13 cellular contexts compared by ENCODE assay signal in the genomic region with DNA sequence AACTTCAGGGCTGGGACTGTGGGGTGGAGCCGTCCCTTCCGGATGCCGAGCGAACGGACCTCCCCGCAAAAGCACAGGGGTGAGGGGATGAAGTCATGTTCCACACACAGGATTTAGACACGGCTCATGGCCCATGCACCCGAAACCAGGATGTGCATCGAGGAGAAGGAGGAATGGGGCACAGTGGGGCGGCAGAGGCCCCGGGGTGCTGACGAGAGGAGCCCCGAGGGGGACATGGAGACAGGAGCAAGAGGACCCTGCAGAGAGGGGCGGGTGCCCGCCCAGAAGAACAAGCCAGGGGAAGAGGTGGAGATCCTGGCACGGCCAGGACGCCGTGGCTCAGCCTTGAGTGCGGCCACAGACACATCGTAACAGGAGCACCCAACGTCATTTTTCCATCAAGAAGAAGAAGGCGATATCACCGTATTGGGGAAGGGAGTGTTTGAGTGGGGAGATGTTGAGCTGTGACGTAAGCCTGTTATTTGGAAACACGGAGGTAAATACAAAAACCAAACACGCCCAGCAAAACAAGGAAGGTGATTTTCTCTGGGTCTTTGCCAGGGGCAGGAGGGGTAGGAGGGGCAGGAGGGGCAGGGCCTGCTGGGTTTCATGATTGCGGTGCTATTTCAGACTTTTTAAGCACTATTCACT. TPM values are rescaled to one million over a fixed set of nuclear protein-coding genes. Genes with fewer than 3 reads are reported as not detected.
A peak's percentile ranks its signal among the peaks of the same experiment; 100 is the strongest.
DNase-seq lines count a peak whose midpoint lies in the region; ATAC-seq and TF ChIP-seq lines count a peak whose summit lies in the region.
"Had no signal": no experiment of that assay in that cellular context is flagged by ENCODE, and none has a peak within 500 bp of the region (broad histone marks: within the 10 kb centered on the region; RNA-seq: fewer than 3 reads in every experiment).

No MANE protein-coding gene starts in this region.

- H3K27ac ChIP-seq in stomach: peak overlapping the region; percentile 74 to 82 (median 78)
- H3K27ac ChIP-seq: brain microvascular endothelial cell had no signal

- no peak for TF ChIP-seq CTCF in stomach (IDR thresholded peaks at IDR 0.05)

- ATAC-seq in GM21825 (IDR thresholded peaks at IDR 0.05; ENCODE audit: unreplicated experiment): no peak
- ATAC-seq in HG03280 (IDR thresholded peaks at IDR 0.05; ENCODE audit: unreplicated experiment): no peak
- ATAC-seq in GM18511 (IDR thresholded peaks at IDR 0.05; ENCODE audit: unreplicated experiment): no peak
- ATAC-seq: stimulated activated naive CD8-positive, alpha-beta T cell treated with anti-CD3 and anti-CD28 coated beads, Interleukin-15, Interleukin-2, amounts not matched to agents 100 U/mL and 50 U/mL, for 24 hours had no signal

- TF ChIP-seq POLR2A in stomach (IDR thresholded peaks at IDR 0.05): no peak

- H3K4me3 ChIP-seq in stomach: peak overlapping the region in 1 of 4 donors; percentile 25

- H3K27me3 ChIP-seq in stomach: peaks cover 0 to 3% (median 0%) of the 10 kb centered on the region in 3 donors
- H3K27me3 ChIP-seq: brain microvascular endothelial cell had no signal

- TF ChIP-seq EP300 in stomach (IDR thresholded peaks at IDR 0.05): no peak

- peaks cover 0 to 30% (median 11%) of the 10 kb centered on the region in 4 donors for H3K9me3 ChIP-seq in stomach

- peaks cover 9 to 36% (median 20%) of the 10 kb centered on the region in 4 donors for H3K4me1 ChIP-seq in stomach

- peak; percentile 61 for DNase-seq in activated effector memory CD4-positive, alpha-beta T cell treated with anti-CD3 and anti-CD28 coated beads, Interleukin-2, amount 50 U/mL, for 16 hours
- no peak for DNase-seq in activated effector memory CD4-positive, alpha-beta T cell treated with Interleukin-2 at 50 U/mL for 16 hours
- peak; percentile 53 for DNase-seq in NCI-H2196 (lab: John Stamatoyannopoulos, UW; ENCODE audit: unreplicated experiment)
- peak; percentile 41 for DNase-seq in fibroblast of peridontal ligament (ENCODE audit: extremely low read depth)
- peak; percentile 77 for DNase-seq in stomach
- DNase-seq: activated T-cell treated with anti-CD3 and anti-CD28 coated beads for 4 hours; brain microvascular endothelial cell; stimulated activated naive CD8-positive, alpha-beta T cell treated with anti-CD3 and anti-CD28 coated beads, Interleukin-15, Interleukin-2, amounts not matched to agents 100 U/mL and 50 U/mL, for 24 hours had no signal

- WGBS in stomach, 5 donors: 14 to 42% (median 38%) methylated on average over 25 to 27 of the region's 27 CpGs

- H3K36me3 ChIP-seq in stomach: peaks cover 18 to 27% (median 24%) of the 10 kb centered on the region in 4 donors

- intact Hi-C loops in stomach (cut with DNase I; ENCODE audit: low total_unique reads): no loop called here

RNA-seq across cellular contexts. Expression of a gene that starts 25.3 kb away (rescaled TPM):
- not detected for total RNA-seq in stomach
- not detected for polyA plus RNA-seq in stomach
- total RNA-seq: neural crest cell had no signal
- polyA plus RNA-seq: BJ had no signal
